In genomic region chr2:188426121-188426520, GRCh38 we compare ENCODE assay signal across 36 cellular contexts.
"Had no signal": no experiment of that assay in that cellular context is flagged by ENCODE, and none has a peak within 500 bp of the region (broad histone marks: within the 10 kb centered on the region; RNA-seq: fewer than 3 reads in every experiment).

No MANE protein-coding gene starts in this region.

- H3K36me3 ChIP-seq: ascending aorta, cardiac muscle cell had no signal

- H3K4me3 ChIP-seq: ascending aorta, cardiac muscle cell had no signal

- H3K4me3 Mint-ChIP-seq: activated CD4-positive, alpha-beta memory T cell treated with anti-CD3 and anti-CD28 coated beads, Interleukin-2, amount 10 ng/mL, durations not matched to agents 7 days and 5 days; activated CD4-positive, alpha-beta T cell treated with anti-CD3 and anti-CD28 coated beads for 36 hours; activated CD4-positive, alpha-beta T cell treated with anti-CD3 and anti-CD28 coated beads, Interleukin-2, amount 10 ng/mL, durations not matched to agents 7 days and 5 days; activated CD8-positive, alpha-beta memory T cell treated with anti-CD3 and anti-CD28 coated beads, Interleukin-2, amount 10 ng/mL, durations not matched to agents 7 days and 5 days; activated CD8-positive, alpha-beta T cell treated with anti-CD3 and anti-CD28 coated beads, Interleukin-2, amount 10 ng/mL, durations not matched to agents 7 days and 5 days; activated naive CD4-positive, alpha-beta T cell treated with anti-CD3 and anti-CD28 coated beads, Interleukin-2, amount 10 ng/mL, durations not matched to agents 7 days and 5 days; activated naive CD4-positive, alpha-beta T cell treated with anti-CD3 and anti-CD28 coated beads, Interleukin-2, amount 50 U/mL, for 24 hours; activated naive CD8-positive, alpha-beta T cell; activated naive CD8-positive, alpha-beta T cell treated with anti-CD3 and anti-CD28 coated beads, Interleukin-2, amount 10 ng/mL, durations not matched to agents 7 days and 5 days; activated naive CD8-positive, alpha-beta T cell treated with anti-CD3 and anti-CD28 coated beads, Interleukin-2, amount 50 U/mL, for 24 hours; activated T-cell treated with anti-CD3 and anti-CD28 coated beads, Interleukin-2, amount 50 U/mL, for 24 hours; brain; central memory CD8-positive, alpha-beta T cell; T-helper 1 cell treated with Interleukin-12 subunit alpha and Interleukin-12 subunit beta and Interleukin-4 antibody, amounts not matched to agents 30 μg/mL and 1 μg/mL, for 36 hours; T-helper 2 cell treated with Interferon-gamma antibody and Interleukin-4, amounts not matched to agents 5 μg/mL and 100 μg/mL, for 36 hours had no signal

- ATAC-seq: activated CD4-positive, alpha-beta T cell treated with anti-CD3 and anti-CD28 coated beads for 36 hours; activated CD4-positive, CD25-positive, alpha-beta regulatory T cell treated with anti-CD3 and anti-CD28 coated beads, Interleukin-2, amount 50 U/mL, for 24 hours; activated CD8-positive, alpha-beta memory T cell treated with anti-CD3 and anti-CD28 coated beads, Interleukin-2, amount 10 ng/mL, durations not matched to agents 7 days and 5 days; activated CD8-positive, alpha-beta T cell treated with anti-CD3 and anti-CD28 coated beads, Interleukin-2, amount 10 ng/mL, durations not matched to agents 7 days and 5 days; activated naive CD8-positive, alpha-beta T cell treated with anti-CD3 and anti-CD28 coated beads, Interleukin-2, amount 50 U/mL, for 24 hours had no signal

- H3K27me3 ChIP-seq: ascending aorta, cardiac muscle cell had no signal

- H3K4me1 Mint-ChIP-seq: activated CD4-positive, alpha-beta memory T cell treated with anti-CD3 and anti-CD28 coated beads, Interleukin-2, amount 10 ng/mL, durations not matched to agents 7 days and 5 days; activated CD4-positive, alpha-beta T cell treated with anti-CD3 and anti-CD28 coated beads for 36 hours; activated CD4-positive, alpha-beta T cell treated with anti-CD3 and anti-CD28 coated beads, Interleukin-2, amount 10 ng/mL, durations not matched to agents 7 days and 5 days; activated CD8-positive, alpha-beta memory T cell treated with anti-CD3 and anti-CD28 coated beads, Interleukin-2, amount 10 ng/mL, durations not matched to agents 7 days and 5 days; activated naive CD4-positive, alpha-beta T cell treated with anti-CD3 and anti-CD28 coated beads, Interleukin-2, amount 10 ng/mL, durations not matched to agents 7 days and 5 days; activated naive CD4-positive, alpha-beta T cell treated with anti-CD3 and anti-CD28 coated beads, Interleukin-2, amount 50 U/mL, for 24 hours; activated naive CD8-positive, alpha-beta T cell treated with anti-CD3 and anti-CD28 coated beads, Interleukin-2, amount 10 ng/mL, durations not matched to agents 7 days and 5 days; activated naive CD8-positive, alpha-beta T cell treated with anti-CD3 and anti-CD28 coated beads, Interleukin-2, amount 50 U/mL, for 24 hours; central memory CD8-positive, alpha-beta T cell had no signal

- H3K27ac Mint-ChIP-seq: activated CD4-positive, alpha-beta memory T cell treated with anti-CD3 and anti-CD28 coated beads, Interleukin-2, amount 10 ng/mL, durations not matched to agents 7 days and 5 days; activated CD4-positive, alpha-beta T cell treated with anti-CD3 and anti-CD28 coated beads for 36 hours; activated CD4-positive, alpha-beta T cell treated with anti-CD3 and anti-CD28 coated beads, Interleukin-2, amount 10 ng/mL, durations not matched to agents 7 days and 5 days; activated CD8-positive, alpha-beta memory T cell treated with anti-CD3 and anti-CD28 coated beads, Interleukin-2, amount 10 ng/mL, durations not matched to agents 7 days and 5 days; activated CD8-positive, alpha-beta T cell treated with anti-CD3 and anti-CD28 coated beads, Interleukin-2, amount 10 ng/mL, durations not matched to agents 7 days and 5 days; activated naive CD4-positive, alpha-beta T cell treated with anti-CD3 and anti-CD28 coated beads, Interleukin-2, amount 10 ng/mL, durations not matched to agents 7 days and 5 days; activated naive CD4-positive, alpha-beta T cell treated with anti-CD3 and anti-CD28 coated beads, Interleukin-2, amount 50 U/mL, for 24 hours; activated naive CD8-positive, alpha-beta T cell; activated naive CD8-positive, alpha-beta T cell treated with anti-CD3 and anti-CD28 coated beads, Interleukin-2, amount 10 ng/mL, durations not matched to agents 7 days and 5 days; activated naive CD8-positive, alpha-beta T cell treated with anti-CD3 and anti-CD28 coated beads, Interleukin-2, amount 50 U/mL, for 24 hours; activated T-cell treated with anti-CD3 and anti-CD28 coated beads, Interleukin-2, amount 50 U/mL, for 24 hours; activated T-helper 2 cell treated with anti-CD3 and anti-CD28 coated beads, Interferon-gamma antibody, Interleukin-2, Interleukin-4, amounts not matched to agents 10 μg/mL and 5 μg/mL and 100 μg/mL, durations not matched to agents 14 hours and 24 hours and 36 hours; brain; T-helper 1 cell treated with Interleukin-12 subunit alpha and Interleukin-12 subunit beta and Interleukin-4 antibody, amounts not matched to agents 30 μg/mL and 1 μg/mL, for 36 hours; T-helper 2 cell treated with Interferon-gamma antibody and Interleukin-4, amounts not matched to agents 5 μg/mL and 100 μg/mL, for 36 hours had no signal

- H3K4me1 ChIP-seq: ascending aorta had no signal

- H3K9me3 Mint-ChIP-seq: activated CD4-positive, alpha-beta memory T cell treated with anti-CD3 and anti-CD28 coated beads, Interleukin-2, amount 10 ng/mL, durations not matched to agents 7 days and 5 days; activated CD4-positive, alpha-beta T cell treated with anti-CD3 and anti-CD28 coated beads, Interleukin-2, amount 10 ng/mL, durations not matched to agents 7 days and 5 days; activated naive CD4-positive, alpha-beta T cell treated with anti-CD3 and anti-CD28 coated beads, Interleukin-2, amount 10 ng/mL, durations not matched to agents 7 days and 5 days; activated naive CD4-positive, alpha-beta T cell treated with anti-CD3 and anti-CD28 coated beads, Interleukin-2, amount 50 U/mL, for 24 hours; activated naive CD8-positive, alpha-beta T cell treated with anti-CD3 and anti-CD28 coated beads, Interleukin-2, amount 10 ng/mL, durations not matched to agents 7 days and 5 days; activated naive CD8-positive, alpha-beta T cell treated with anti-CD3 and anti-CD28 coated beads, Interleukin-2, amount 50 U/mL, for 24 hours; activated T-cell treated with anti-CD3 and anti-CD28 coated beads, Interleukin-2, amount 50 U/mL, for 24 hours; activated T-helper 2 cell treated with anti-CD3 and anti-CD28 coated beads, Interferon-gamma antibody, Interleukin-2, Interleukin-4, amounts not matched to agents 10 μg/mL and 5 μg/mL and 100 μg/mL, durations not matched to agents 14 hours and 24 hours and 36 hours; T-helper 1 cell treated with Interleukin-12 subunit alpha and Interleukin-12 subunit beta and Interleukin-4 antibody, amounts not matched to agents 30 μg/mL and 1 μg/mL, for 36 hours; T-helper 2 cell treated with Interferon-gamma antibody and Interleukin-4, amounts not matched to agents 5 μg/mL and 100 μg/mL, for 36 hours had no signal

- H3K27me3 Mint-ChIP-seq: activated CD4-positive, alpha-beta memory T cell treated with anti-CD3 and anti-CD28 coated beads, Interleukin-2, amount 10 ng/mL, durations not matched to agents 7 days and 5 days; activated CD4-positive, alpha-beta T cell treated with anti-CD3 and anti-CD28 coated beads for 36 hours; activated CD4-positive, alpha-beta T cell treated with anti-CD3 and anti-CD28 coated beads, Interleukin-2, amount 10 ng/mL, durations not matched to agents 7 days and 5 days; activated CD8-positive, alpha-beta memory T cell treated with anti-CD3 and anti-CD28 coated beads, Interleukin-2, amount 10 ng/mL, durations not matched to agents 7 days and 5 days; activated naive CD4-positive, alpha-beta T cell treated with anti-CD3 and anti-CD28 coated beads, Interleukin-2, amount 10 ng/mL, durations not matched to agents 7 days and 5 days; activated naive CD4-positive, alpha-beta T cell treated with anti-CD3 and anti-CD28 coated beads, Interleukin-2, amount 50 U/mL, for 24 hours; activated naive CD8-positive, alpha-beta T cell; activated naive CD8-positive, alpha-beta T cell treated with anti-CD3 and anti-CD28 coated beads, Interleukin-2, amount 50 U/mL, for 24 hours; activated T-cell treated with anti-CD3 and anti-CD28 coated beads, Interleukin-2, amount 50 U/mL, for 24 hours; brain; central memory CD8-positive, alpha-beta T cell had no signal

- DNase-seq: activated CD4-positive, alpha-beta memory T cell treated with anti-CD3 and anti-CD28 coated beads, Interleukin-2, amount 10 ng/mL, durations not matched to agents 7 days and 5 days; activated CD4-positive, alpha-beta T cell treated with anti-CD3 and anti-CD28 coated beads for 1 hour; activated CD4-positive, alpha-beta T cell treated with anti-CD3 and anti-CD28 coated beads for 36 hours; activated CD4-positive, alpha-beta T cell treated with anti-CD3 and anti-CD28 coated beads for 48 hours; activated CD4-positive, alpha-beta T cell treated with anti-CD3 and anti-CD28 coated beads, Interleukin-2, amount 10 ng/mL, durations not matched to agents 7 days and 5 days; activated CD4-positive, alpha-beta T cell treated with anti-CD3 and anti-CD28 coated beads, Interleukin-2, amount 50 U/mL, for 48 hours; activated CD4-positive, CD25-positive, alpha-beta regulatory T cell; activated CD8-positive, alpha-beta memory T cell treated with anti-CD3 and anti-CD28 coated beads for 24 hours; activated CD8-positive, alpha-beta memory T cell treated with anti-CD3 and anti-CD28 coated beads, Interleukin-2, amount 10 ng/mL, durations not matched to agents 7 days and 5 days; activated CD8-positive, alpha-beta memory T cell treated with anti-CD3 and anti-CD28 coated beads, Interleukin-2, amount 50 U/mL, for 48 hours; activated CD8-positive, alpha-beta T cell treated with anti-CD3 and anti-CD28 coated beads, Interleukin-2, amount 10 ng/mL, durations not matched to agents 7 days and 5 days; activated effector memory CD4-positive, alpha-beta T cell treated with Interleukin-2 at 50 U/mL for 16 hours; activated gamma-delta T cell; activated naive CD4-positive, alpha-beta T cell treated with anti-CD3 and anti-CD28 coated beads, Interleukin-2, amount 10 ng/mL, durations not matched to agents 7 days and 5 days; activated naive CD4-positive, alpha-beta T cell treated with Interleukin-2 at 50 U/mL for 16 hours; activated naive CD8-positive, alpha-beta T cell treated with anti-CD3 and anti-CD28 coated beads, Interleukin-2, amount 10 ng/mL, durations not matched to agents 7 days and 5 days; activated naive CD8-positive, alpha-beta T cell treated with anti-CD3 and anti-CD28 coated beads, Interleukin-2, amount 50 U/mL, for 24 hours; activated T-cell treated with anti-CD3 and anti-CD28 coated beads, Interleukin-2, amount 50 U/mL, for 24 hours; activated T-cell treated with anti-CD3 and anti-CD28 coated beads, Interleukin-2, amount 50 U/mL, for 48 hours; amygdala; anterior cingulate cortex; caudate nucleus; cerebellar nuclear complex; T-helper 2 cell; T-helper 9 cell had no signal

- H3K36me3 Mint-ChIP-seq: activated CD8-positive, alpha-beta memory T cell treated with anti-CD3 and anti-CD28 coated beads, Interleukin-2, amount 10 ng/mL, durations not matched to agents 7 days and 5 days; activated naive CD4-positive, alpha-beta T cell treated with anti-CD3 and anti-CD28 coated beads, Interleukin-2, amount 10 ng/mL, durations not matched to agents 7 days and 5 days; activated naive CD4-positive, alpha-beta T cell treated with anti-CD3 and anti-CD28 coated beads, Interleukin-2, amount 50 U/mL, for 24 hours; activated naive CD8-positive, alpha-beta T cell; activated naive CD8-positive, alpha-beta T cell treated with anti-CD3 and anti-CD28 coated beads, Interleukin-2, amount 10 ng/mL, durations not matched to agents 7 days and 5 days; brain had no signal

- H3K27ac ChIP-seq: ascending aorta, cardiac muscle cell, VCaP had no signal
